In genomic region chr2:33340265-33340664, GRCh38 we compare ENCODE assay signal across 13 cellular contexts.
DNase-seq lines count a peak whose midpoint lies in the region; ATAC-seq and TF ChIP-seq lines count a peak whose summit lies in the region.
"Had no signal": no experiment of that assay in that cellular context is flagged by ENCODE, and none has a peak within 500 bp of the region (broad histone marks: within the 10 kb centered on the region; RNA-seq: fewer than 3 reads in every experiment).

No MANE protein-coding gene starts in this region.

- H3K36me3 ChIP-seq in adrenal gland (replicated peaks in 1 of 2), result no peaks in the 10 kb centered on the region
- peaks cover 0 to 25% of the 10 kb centered on the region in 2 donors for H3K36me3 ChIP-seq in gastroesophageal sphincter
- H3K36me3 ChIP-seq in lung (ENCODE audit: control insufficient read depth in 2 of 2, insufficient read depth in 2 of 2, low read length in 2 of 2), result no peaks in the 10 kb centered on the region
- no peaks in the 10 kb centered on the region for H3K36me3 ChIP-seq in suprapubic skin

- TF ChIP-seq CTCF in adrenal gland (IDR thresholded peaks at IDR 0.05), result no peak
- no peak for TF ChIP-seq CTCF in gastroesophageal sphincter (IDR thresholded peaks at IDR 0.05)
- TF ChIP-seq CTCF in lung (IDR thresholded peaks at IDR 0.05; ENCODE audit: control extremely low read depth, extremely low read depth), result no peak
- no peak for TF ChIP-seq CTCF in suprapubic skin (IDR thresholded peaks at IDR 0.05)

- intact Hi-C loops in adrenal gland (cut with DNase I), result no loop called here

- H3K27ac ChIP-seq in adrenal gland, result peak overlapping the region in 3 of 5 donors; percentile 6 to 41 (median 23)
- peak overlapping the region; percentile 5 to 53 (median 24) for H3K27ac ChIP-seq in gastroesophageal sphincter
- peak overlapping the region in 1 of 2 donors; percentile 17 for H3K27ac ChIP-seq in lung (ENCODE audit: low read depth in 1 of 2, low read length in 1 of 2)
- H3K27ac ChIP-seq in suprapubic skin, result no peak overlapping the region

- TF ChIP-seq POLR2A in adrenal gland (IDR thresholded peaks at IDR 0.05) (no peak), gastroesophageal sphincter (IDR thresholded peaks at IDR 0.05) (no peak), suprapubic skin (IDR thresholded peaks at IDR 0.05) (no peak)

- H3K9me3 ChIP-seq in adrenal gland (replicated peaks in 1 of 3), result no peaks in the 10 kb centered on the region
- H3K9me3 ChIP-seq in gastroesophageal sphincter, result no peaks in the 10 kb centered on the region
- H3K9me3 ChIP-seq in lung (ENCODE audit: control insufficient read depth in 2 of 2, insufficient read depth in 1 of 2, low read length in 1 of 2), result no peaks in the 10 kb centered on the region
- no peaks in the 10 kb centered on the region for H3K9me3 ChIP-seq in suprapubic skin

- TF ChIP-seq EP300 in gastroesophageal sphincter (IDR thresholded peaks at IDR 0.05) (no peak), suprapubic skin (IDR thresholded peaks at IDR 0.05) (no peak)

- ATAC-seq in gastroesophageal sphincter, result peak; percentile 91
- ATAC-seq in lung (ENCODE audit: insufficient read depth, low FRiP score), result peak; percentile 66
- ATAC-seq in HG02840 (IDR thresholded peaks at IDR 0.05; ENCODE audit: low FRiP score, unreplicated experiment), result no peak
- ATAC-seq in HG02970 (IDR thresholded peaks at IDR 0.05; ENCODE audit: low FRiP score, unreplicated experiment), result no peak
- ATAC-seq: stimulated activated effector memory CD8-positive, alpha-beta T cell treated with anti-CD3 and anti-CD28 coated beads, Interleukin-12 subunit alpha, Interleukin-12 subunit beta, amount 100 ng/mL, for 72 hours had no signal

- H3K4me3 ChIP-seq in adrenal gland (no peak overlapping the region), gastroesophageal sphincter (no peak overlapping the region), lung (no peak overlapping the region), suprapubic skin (no peak overlapping the region)

- peaks cover 5 to 9% of the 10 kb centered on the region in 2 donors for H3K4me1 ChIP-seq in adrenal gland (replicated peaks in 1 of 2)
- H3K4me1 ChIP-seq in gastroesophageal sphincter, result peaks cover 0 to 19% (median 3%) of the 10 kb centered on the region in 3 donors
- peaks cover 2 to 3% of the 10 kb centered on the region in 2 donors for H3K4me1 ChIP-seq in lung (ENCODE audit: control insufficient read depth in 2 of 2, insufficient read depth in 2 of 2, low read length in 2 of 2)
- no peaks in the 10 kb centered on the region for H3K4me1 ChIP-seq in suprapubic skin

- 18 to 26% (median 22%) methylated on average over 6 of the region's 6 CpGs for WGBS in adrenal gland, 4 donors
- 15 to 42% methylated on average over 6 of the region's 6 CpGs for WGBS in gastroesophageal sphincter (ENCODE audit: low coverage in 1 of 2), 2 donors
- 49 to 73% methylated on average over 6 of the region's 6 CpGs for WGBS in lung, 2 donors
- WGBS in suprapubic skin, result 37% methylated on average over 6 of the region's 6 CpGs

- DNase-seq in adrenal gland (peak; percentile 88 to 96 (median 93)), lung (ENCODE audit: low spot score) (peak; percentile 57), suprapubic skin (ENCODE audit: low spot score in 2 of 2) (peak; percentile 67 to 85), glomerular visceral epithelial cell (ENCODE audit: extremely low spot score) (no peak)
- DNase-seq in activated CD8-positive, alpha-beta memory T cell treated with anti-CD3 and anti-CD28 coated beads, Interleukin-2, amount 50 U/mL, for 48 hours, result no peak
- DNase-seq: activated CD4-positive, CD25-positive, alpha-beta regulatory T cell; activated T-cell treated with anti-CD3 and anti-CD28 coated beads for 4 hours; NCI-H2081; SW 1271 had no signal

- H3K27me3 ChIP-seq in adrenal gland (no peaks in the 10 kb centered on the region), gastroesophageal sphincter (no peaks in the 10 kb centered on the region), lung (ENCODE audit: control insufficient read depth, insufficient read depth) (no peaks in the 10 kb centered on the region), suprapubic skin (no peaks in the 10 kb centered on the region)

Comparison
In these comparisons a context has a peak if more than half of its experiments do, and no peak if none do; other contexts are left out.
1. DNase-seq: peak in adrenal gland (7 of 7), lung (single experiment) and suprapubic skin (2 of 2); none in glomerular visceral epithelial cell (single experiment) and activated CD8-positive, alpha-beta memory T cell treated with anti-CD3 and anti-CD28 coated beads, Interleukin-2, amount 50 U/mL, for 48 hours (single experiment).
2. ATAC-seq: peak in gastroesophageal sphincter (single experiment) and lung (single experiment); none in HG02840 (single experiment) and HG02970 (single experiment).